Comparison of ENCODE assay signal across 14 cellular contexts in the genomic region with DNA sequence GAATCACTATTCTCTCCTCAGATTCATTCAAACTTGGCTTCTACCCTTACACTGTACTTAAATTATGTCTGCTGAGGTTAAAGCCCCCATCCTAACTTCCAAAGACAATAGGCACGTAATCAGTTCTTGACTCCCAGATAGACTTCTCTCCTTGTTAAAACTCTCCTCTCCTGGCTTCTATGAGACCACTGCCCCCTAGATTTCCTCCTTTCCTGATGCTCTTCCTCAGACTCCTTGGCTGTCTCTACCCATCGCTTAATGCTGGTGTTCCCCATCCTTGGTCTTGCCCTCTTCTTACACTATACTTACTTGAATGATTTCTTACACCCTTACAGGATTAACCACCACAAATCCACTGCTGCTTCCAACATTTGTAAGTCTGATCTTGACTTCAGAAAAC. TPM values are rescaled to one million over a fixed set of nuclear protein-coding genes. Genes with fewer than 3 reads are reported as not detected.
DNase-seq lines count a peak whose midpoint lies in the region; ATAC-seq and TF ChIP-seq lines count a peak whose summit lies in the region.
"Had no signal": no experiment of that assay in that cellular context is flagged by ENCODE, and none has a peak within 500 bp of the region (broad histone marks: within the 10 kb centered on the region; RNA-seq: fewer than 3 reads in every experiment).

No MANE protein-coding gene starts in this region.

- peaks cover 37% of the 10 kb centered on the region for H3K79me2 ChIP-seq in OCI-LY1 (ENCODE audit: insufficient read depth, low read length)

- H3K9me3 ChIP-seq in OCI-LY1 (ENCODE audit: low read length) (no peaks in the 10 kb centered on the region), iPS-20b (ENCODE audit: insufficient read depth, low read depth, low read length) (no peaks in the 10 kb centered on the region)
- H3K9me3 ChIP-seq: A549 had no signal

- peaks cover 46% of the 10 kb centered on the region for H3K36me3 Mint-ChIP-seq in activated CD4-positive, alpha-beta T cell treated with anti-CD3 and anti-CD28 coated beads, Interleukin-2, amount 10 ng/mL, durations not matched to agents 24 days and 14 days (ENCODE audit: low read depth)
- H3K36me3 Mint-ChIP-seq in stimulated activated effector memory CD8-positive, alpha-beta T cell treated with anti-CD3 and anti-CD28 coated beads, Interleukin-12 subunit alpha, Interleukin-12 subunit beta, amount 100 ng/mL, for 72 hours = no peaks in the 10 kb centered on the region

- peaks cover 79% of the 10 kb centered on the region for H3K4me1 ChIP-seq in OCI-LY1 (ENCODE audit: insufficient read depth, low read length, severe bottlenecking)
- H3K4me1 ChIP-seq in iPS-20b (ENCODE audit: insufficient read depth, low read length) = peaks cover 29% of the 10 kb centered on the region; the same call in 1 of the 2 replicates

- no peaks in the 10 kb centered on the region for H4K20me1 ChIP-seq in OCI-LY1 (ENCODE audit: insufficient read depth, low read length)

- peak overlapping the region; percentile 6 for H3K27ac Mint-ChIP-seq in activated CD4-positive, alpha-beta T cell treated with anti-CD3 and anti-CD28 coated beads, Interleukin-2, amount 10 ng/mL, durations not matched to agents 24 days and 14 days
- no peak overlapping the region for H3K27ac Mint-ChIP-seq in stimulated activated effector memory CD8-positive, alpha-beta T cell treated with anti-CD3 and anti-CD28 coated beads, Interleukin-12 subunit alpha, Interleukin-12 subunit beta, amount 100 ng/mL, for 72 hours

- no peak for DNase-seq in activated CD4-positive, alpha-beta T cell treated with anti-CD3 and anti-CD28 coated beads, Interleukin-2, amount 10 ng/mL, durations not matched to agents 24 days and 14 days
- no peak for DNase-seq in activated CD4-positive, alpha-beta T cell treated with anti-CD3 and anti-CD28 coated beads, Interleukin-2, amount 50 U/mL, for 4 hours
- no peak for DNase-seq in stimulated activated effector memory CD8-positive, alpha-beta T cell treated with anti-CD3 and anti-CD28 coated beads, Interleukin-12 subunit alpha, Interleukin-12 subunit beta, amount 100 ng/mL, for 72 hours (ENCODE audit: low spot score in 2 of 2)
- DNase-seq: activated naive CD8-positive, alpha-beta T cell treated with anti-CD3 and anti-CD28 coated beads, Interleukin-2, amount 50 U/mL, for 24 hours; GM23248; NCI-H1092; retina had no signal

- H3K27ac ChIP-seq in OCI-LY1 (ENCODE audit: low read depth, low read length, poor library complexity, severe bottlenecking) (peak overlapping the region; percentile 63), iPS-20b (ENCODE audit: low read length) (no peak overlapping the region)
- H3K27ac ChIP-seq: A549, epithelial cell of prostate, GM23248 had no signal

- H3K27me3 Mint-ChIP-seq in activated CD4-positive, alpha-beta T cell treated with anti-CD3 and anti-CD28 coated beads, Interleukin-2, amount 10 ng/mL, durations not matched to agents 24 days and 14 days = peaks cover 11% of the 10 kb centered on the region
- H3K27me3 Mint-ChIP-seq: activated naive CD8-positive, alpha-beta T cell treated with anti-CD3 and anti-CD28 coated beads, Interleukin-2, amount 50 U/mL, for 24 hours had no signal

- H3K9ac ChIP-seq in OCI-LY1 (ENCODE audit: low read length) = peak overlapping the region; percentile 46; the same call in 1 of the 2 replicates
- no peak overlapping the region for H3K9ac ChIP-seq in iPS-20b (ENCODE audit: low read depth, low read length)
- H3K9ac ChIP-seq: GM23248 had no signal

- H3K27me3 ChIP-seq in OCI-LY1 (ENCODE audit: insufficient read depth, low read length) (no peaks in the 10 kb centered on the region), iPS-20b (ENCODE audit: insufficient read depth, low read length) (peaks cover 37% of the 10 kb centered on the region)

- TF ChIP-seq CTCF in OCI-LY1 (IDR thresholded peaks at IDR 0.05; ENCODE audit: low read length) = peak; percentile 8; the same call in 1 of the 2 replicates

- H3K36me3 ChIP-seq in OCI-LY1 (ENCODE audit: insufficient read depth, low read length) (no peaks in the 10 kb centered on the region), iPS-20b (ENCODE audit: insufficient read depth, low read depth, low read length) (no peaks in the 10 kb centered on the region)

- no peaks in the 10 kb centered on the region for H3K9me2 ChIP-seq in OCI-LY1 (ENCODE audit: low read depth, low read length)

- no peaks in the 10 kb centered on the region for H3F3A ChIP-seq in OCI-LY1 (ENCODE audit: insufficient read depth, low read length)

- no peak overlapping the region for H2AFZ ChIP-seq in OCI-LY1 (ENCODE audit: low read length)
- H2AFZ ChIP-seq: GM23248 had no signal

- ATAC-seq in stimulated activated effector memory CD8-positive, alpha-beta T cell treated with anti-CD3 and anti-CD28 coated beads, Interleukin-12 subunit alpha, Interleukin-12 subunit beta, amount 100 ng/mL, for 72 hours = no peak
- ATAC-seq in GM21786 (IDR thresholded peaks at IDR 0.05; ENCODE audit: unreplicated experiment) = no peak
- ATAC-seq in GM21526 (IDR thresholded peaks at IDR 0.05; ENCODE audit: low FRiP score, unreplicated experiment) = no peak
- ATAC-seq in HG03354 (IDR thresholded peaks at IDR 0.05; ENCODE audit: poor library complexity, severe bottlenecking, unreplicated experiment) = no peak
- ATAC-seq: A549; activated naive CD8-positive, alpha-beta T cell treated with anti-CD3 and anti-CD28 coated beads, Interleukin-2, amount 50 U/mL, for 24 hours had no signal

- peaks cover 53% of the 10 kb centered on the region for H3K4me1 Mint-ChIP-seq in activated CD4-positive, alpha-beta T cell treated with anti-CD3 and anti-CD28 coated beads, Interleukin-2, amount 10 ng/mL, durations not matched to agents 24 days and 14 days
- peaks cover 47% of the 10 kb centered on the region for H3K4me1 Mint-ChIP-seq in stimulated activated effector memory CD8-positive, alpha-beta T cell treated with anti-CD3 and anti-CD28 coated beads, Interleukin-12 subunit alpha, Interleukin-12 subunit beta, amount 100 ng/mL, for 72 hours

- H3K4me2 ChIP-seq in OCI-LY1 (ENCODE audit: low read length) = peak overlapping the region; percentile 100
- H3K4me2 ChIP-seq: A549 had no signal

- no peaks in the 10 kb centered on the region for H3K9me3 Mint-ChIP-seq in activated CD4-positive, alpha-beta T cell treated with anti-CD3 and anti-CD28 coated beads, Interleukin-2, amount 10 ng/mL, durations not matched to agents 24 days and 14 days
- H3K9me3 Mint-ChIP-seq in stimulated activated effector memory CD8-positive, alpha-beta T cell treated with anti-CD3 and anti-CD28 coated beads, Interleukin-12 subunit alpha, Interleukin-12 subunit beta, amount 100 ng/mL, for 72 hours = no peaks in the 10 kb centered on the region
- H3K9me3 Mint-ChIP-seq: activated naive CD8-positive, alpha-beta T cell treated with anti-CD3 and anti-CD28 coated beads, Interleukin-2, amount 50 U/mL, for 24 hours had no signal

- H3K4me3 ChIP-seq in OCI-LY1 (ENCODE audit: low read depth, low read length, poor library complexity, severe bottlenecking) = peak overlapping the region; percentile 97
- H3K4me3 ChIP-seq in iPS-20b (ENCODE audit: low read length) = 0 out of 2 replicates have a peak overlapping the region, but pooled peaks have one; percentile 68
- H3K4me3 ChIP-seq: A549, GM23248 had no signal

- no peak overlapping the region for H3K4me3 Mint-ChIP-seq in activated CD4-positive, alpha-beta T cell treated with anti-CD3 and anti-CD28 coated beads, Interleukin-2, amount 10 ng/mL, durations not matched to agents 24 days and 14 days
- H3K4me3 Mint-ChIP-seq in stimulated activated effector memory CD8-positive, alpha-beta T cell treated with anti-CD3 and anti-CD28 coated beads, Interleukin-12 subunit alpha, Interleukin-12 subunit beta, amount 100 ng/mL, for 72 hours = peak overlapping the region; percentile 84

- intact Hi-C loops in activated CD4-positive, alpha-beta T cell treated with anti-CD3 and anti-CD28 coated beads, Interleukin-2, amount 10 ng/mL, durations not matched to agents 24 days and 14 days (cut with micrococcal nuclease) = loop anchor here (10.0 kb wide), 1 partner anchor 290 kb away; the partner anchor contains the start of genes CPSF2 and NDUFB1

RNA-seq across cellular contexts. Expression of gene TC2N, which starts 32.8 kb away (rescaled TPM):
- total RNA-seq in activated CD4-positive, alpha-beta T cell treated with anti-CD3 and anti-CD28 coated beads, Interleukin-2, amount 10 ng/mL, durations not matched to agents 24 days and 14 days = 18.6 and 19.3 TPM in 2 replicates
